ENCODE assay signal across 17 cellular contexts in genomic region chr17:49549311-49549605, GRCh38.
DNase-seq lines count a peak whose midpoint lies in the region; ATAC-seq and TF ChIP-seq lines count a peak whose summit lies in the region.
"Had no signal": no experiment of that assay in that cellular context is flagged by ENCODE, and none has a peak within 500 bp of the region (broad histone marks: within the 10 kb centered on the region; RNA-seq: fewer than 3 reads in every experiment).

No MANE protein-coding gene starts in this region.

- H3K27me3 Mint-ChIP-seq in nephron progenitor cell (ENCODE audit: low read depth, poor library complexity), result peaks cover 8% of the 10 kb centered on the region
- H3K27me3 Mint-ChIP-seq in stimulated activated naive B cell treated with anti-CD40 and anti-IgM and Interleukin-4, amounts not matched to agents 10 μg/mL and 1 μg/mL and 100 μg/mL, for 72 hours, result peaks cover 19 to 20% of the 10 kb centered on the region in 2 donors

- CTCF ChIA-PET in RWPE1 (lab: Yijun Ruan, JAX), result interaction anchor here (1.0 kb wide), 1 partner anchor 141 kb away, joined by 6 read pairs; no protein-coding TSS in a partner anchor

- no peak overlapping the region for H3K27ac Mint-ChIP-seq in nephron progenitor cell
- H3K27ac Mint-ChIP-seq in stimulated activated naive B cell treated with anti-CD40 and anti-IgM and Interleukin-4, amounts not matched to agents 10 μg/mL and 1 μg/mL and 100 μg/mL, for 72 hours, result peak overlapping the region; percentile 44
- H3K27ac Mint-ChIP-seq: CD4-positive, CD25-positive, alpha-beta regulatory T cell had no signal

- peak overlapping the region; percentile 31 for H3K4me3 Mint-ChIP-seq in nephron progenitor cell
- no peak overlapping the region for H3K4me3 Mint-ChIP-seq in stimulated activated naive B cell treated with anti-CD40 and anti-IgM and Interleukin-4, amounts not matched to agents 10 μg/mL and 1 μg/mL and 100 μg/mL, for 72 hours
- H3K4me3 Mint-ChIP-seq: CD4-positive, CD25-positive, alpha-beta regulatory T cell had no signal

- no peak for TF ChIP-seq CTCF in RWPE1 (conservative IDR thresholded peaks at IDR 0.05; ENCODE audit: low read depth)
- TF ChIP-seq CTCF in nephron progenitor cell (IDR thresholded peaks at IDR 0.05), result no peak
- TF ChIP-seq CTCF in GM20000 (IDR thresholded peaks at IDR 0.05; ENCODE audit: extremely low read depth, missing control alignments), result no peak

- ATAC-seq in stimulated activated naive B cell treated with anti-CD40 and anti-IgM and Interleukin-4, amounts not matched to agents 10 μg/mL and 1 μg/mL and 100 μg/mL, for 72 hours (replicated peaks), result no peak

- H3K9me3 Mint-ChIP-seq in nephron progenitor cell, result no peaks in the 10 kb centered on the region
- peaks cover 0 to under 1% of the 10 kb centered on the region in 2 donors for H3K9me3 Mint-ChIP-seq in stimulated activated naive B cell treated with anti-CD40 and anti-IgM and Interleukin-4, amounts not matched to agents 10 μg/mL and 1 μg/mL and 100 μg/mL, for 72 hours
- H3K9me3 Mint-ChIP-seq: CD4-positive, CD25-positive, alpha-beta regulatory T cell had no signal

- POLR2A ChIA-PET in RWPE1 (lab: Yijun Ruan, JAX; ENCODE audit: low non-redundant PET), result no interaction called here

- peak overlapping the region; percentile 2; the same call in 1 of the 2 replicates for H3K27ac ChIP-seq in RWPE1

- peak; percentile 27 for DNase-seq in D341Med (ENCODE audit: low spot score)
- DNase-seq in RWPE1 (ENCODE audit: low spot score), result no peak
- no peak for DNase-seq in nephron progenitor cell
- no peak for DNase-seq in stimulated activated naive B cell treated with anti-CD40 and anti-IgM and Interleukin-4, amounts not matched to agents 10 μg/mL and 1 μg/mL and 100 μg/mL, for 72 hours
- DNase-seq in GM20000 (ENCODE audit: low spot score), result no peak
- DNase-seq in AG08396 (ENCODE audit: low spot score), result no peak
- DNase-seq in NCI-H2196 (lab: John Stamatoyannopoulos, UW; ENCODE audit: unreplicated experiment), result no peak
- DNase-seq: CD4-positive, CD25-positive, alpha-beta regulatory T cell; DMS53; Karpas-422; NCI-H1092; NCI-H1417 treated with DMSO at 0.1 percent for 48 hours; NCI-H1694 treated with DMSO at 0.1 percent for 48 hours; NCI-H226; NCI-H510A; NCI-H69; T-helper 1 cell had no signal

- no peaks in the 10 kb centered on the region for H3K36me3 Mint-ChIP-seq in nephron progenitor cell (ENCODE audit: low read depth)
- peaks cover 0 to under 1% of the 10 kb centered on the region in 2 donors for H3K36me3 Mint-ChIP-seq in stimulated activated naive B cell treated with anti-CD40 and anti-IgM and Interleukin-4, amounts not matched to agents 10 μg/mL and 1 μg/mL and 100 μg/mL, for 72 hours
- H3K36me3 Mint-ChIP-seq: CD4-positive, CD25-positive, alpha-beta regulatory T cell had no signal

- peaks cover 65% of the 10 kb centered on the region for H3K4me1 Mint-ChIP-seq in nephron progenitor cell
- H3K4me1 Mint-ChIP-seq in stimulated activated naive B cell treated with anti-CD40 and anti-IgM and Interleukin-4, amounts not matched to agents 10 μg/mL and 1 μg/mL and 100 μg/mL, for 72 hours, result peaks cover 0 to 4% of the 10 kb centered on the region in 2 donors
- H3K4me1 Mint-ChIP-seq: CD4-positive, CD25-positive, alpha-beta regulatory T cell had no signal
